ENCODE assay signal across 15 cellular contexts in genomic region chr2:108553181-108553919, GRCh38. TPM values are rescaled to one million over a fixed set of nuclear protein-coding genes. Genes with fewer than 3 reads are reported as not detected.
DNase-seq lines count a peak whose midpoint lies in the region; ATAC-seq and TF ChIP-seq lines count a peak whose summit lies in the region.
"Had no signal": no experiment of that assay in that cellular context is flagged by ENCODE, and none has a peak within 500 bp of the region (broad histone marks: within the 10 kb centered on the region; RNA-seq: fewer than 3 reads in every experiment).

No MANE protein-coding gene starts in this region.

- ATAC-seq in upper lobe of right lung (no peak), GM18909 (IDR thresholded peaks at IDR 0.05; ENCODE audit: poor library complexity, unreplicated experiment) (no peak)
- ATAC-seq: activated naive CD4-positive, alpha-beta T cell treated with anti-CD3 and anti-CD28 coated beads, Interleukin-2, amount 50 U/mL, for 72 hours had no signal

- H3K79me2 ChIP-seq in osteoblast (ENCODE audit: insufficient read depth, low read length): peaks cover 75% of the 10 kb centered on the region

- peak overlapping the region; percentile 11 for H3K4me2 ChIP-seq in osteoblast (ENCODE audit: insufficient read depth, low read length)
- H3K4me2 ChIP-seq: BLaER1 had no signal

- H4K20me1 ChIP-seq in osteoblast (ENCODE audit: insufficient read depth, low read length): peaks cover 26% of the 10 kb centered on the region

- H3K4me1 ChIP-seq in left ventricle myocardium inferior: peaks cover 56% of the 10 kb centered on the region
- peaks cover 13% of the 10 kb centered on the region for H3K4me1 ChIP-seq in osteoblast (ENCODE audit: insufficient read depth, low read length)
- peaks cover 20% of the 10 kb centered on the region for H3K4me1 ChIP-seq in upper lobe of right lung
- H3K4me1 ChIP-seq: BLaER1 had no signal

- H3K4me3 ChIP-seq in left ventricle myocardium inferior (no peak overlapping the region), osteoblast (ENCODE audit: insufficient read depth, low read length) (no peak overlapping the region), upper lobe of right lung (no peak overlapping the region)
- H3K4me3 ChIP-seq: BLaER1, testis had no signal

- H2AFZ ChIP-seq in osteoblast (ENCODE audit: low read length): no peak overlapping the region

- H3K27me3 ChIP-seq in left ventricle myocardium inferior (ENCODE audit: low read depth) (no peaks in the 10 kb centered on the region), osteoblast (ENCODE audit: insufficient read depth, low read length) (no peaks in the 10 kb centered on the region), upper lobe of right lung (no peaks in the 10 kb centered on the region)
- H3K27me3 ChIP-seq: BLaER1, testis had no signal

- no peaks in the 10 kb centered on the region for H3K9me3 ChIP-seq in left ventricle myocardium inferior (replicated peaks)
- H3K9me3 ChIP-seq in osteoblast (ENCODE audit: low read depth, low read length): no peaks in the 10 kb centered on the region
- H3K9me3 ChIP-seq in upper lobe of right lung: no peaks in the 10 kb centered on the region
- H3K9me3 ChIP-seq: BLaER1, testis had no signal

- TF ChIP-seq CTCF in left ventricle myocardium inferior (IDR thresholded peaks at IDR 0.05; ENCODE audit: borderline replicate concordance): no peak
- TF ChIP-seq CTCF in osteoblast (IDR thresholded peaks at IDR 0.05; ENCODE audit: extremely low read depth, low read depth, low read length): no peak
- no peak for TF ChIP-seq CTCF in upper lobe of right lung (IDR thresholded peaks at IDR 0.05)

- intact Hi-C loops in left ventricle myocardium inferior (cut with micrococcal nuclease): no loop called here
- intact Hi-C loops in upper lobe of right lung (cut with DNase I): no loop called here

- DNase-seq in caudate nucleus (lab: John Stamatoyannopoulos, UW) (peak in 1 of 61 donors; percentile 26), left ventricle myocardium inferior (no peak), osteoblast (ENCODE audit: insufficient read length, low spot score, missing footprints) (no peak), upper lobe of right lung (no peak), glomerular visceral epithelial cell (ENCODE audit: extremely low spot score) (no peak), NCI-H1436 treated with DMSO at 0.1 percent for 48 hours (lab: John Stamatoyannopoulos, UW) (no peak), kidney tubule cell (ENCODE audit: low spot score) (no peak)
- DNase-seq: activated CD4-positive, CD25-positive, alpha-beta regulatory T cell treated with anti-CD3 and anti-CD28 coated beads, Interleukin-2, amount 50 U/mL, for 72 hours; HCEC 1CT; NCI-H524 treated with DMSO at 0.1 percent for 48 hours; T-helper 1 cell; testis had no signal

- peak overlapping the region; percentile 26 for H3K27ac ChIP-seq in caudate nucleus (ENCODE audit: low read depth, low read length)
- H3K27ac ChIP-seq in left ventricle myocardium inferior (replicated peaks): peak overlapping the region; percentile 77
- H3K27ac ChIP-seq in osteoblast (ENCODE audit: low read depth, low read length): peak overlapping the region; percentile 29
- H3K27ac ChIP-seq in upper lobe of right lung: peak overlapping the region; percentile 42
- H3K27ac ChIP-seq: BLaER1 had no signal

- H3K36me3 ChIP-seq in left ventricle myocardium inferior (no peaks in the 10 kb centered on the region), osteoblast (ENCODE audit: insufficient read depth, low read length) (no peaks in the 10 kb centered on the region), upper lobe of right lung (no peaks in the 10 kb centered on the region)

RNA-seq across cellular contexts. Expression of gene LIMS1, which starts 19.1 kb away (rescaled TPM):
- total RNA-seq in left ventricle myocardium inferior (77.0 TPM), osteoblast (129 and 142 TPM in 2 replicates), upper lobe of right lung (97.6 TPM)

Comparison
In these comparisons a context has a peak if more than half of its experiments do, and no peak if none do; other contexts are left out.
1. H3K27ac ChIP-seq: peak in every context shown above with its lines; median percentile 77 in left ventricle myocardium inferior; 42 in upper lobe of right lung; 29 in osteoblast; 26 in caudate nucleus.